Comparison of ENCODE assay signal across 23 cellular contexts in the genomic region with DNA sequence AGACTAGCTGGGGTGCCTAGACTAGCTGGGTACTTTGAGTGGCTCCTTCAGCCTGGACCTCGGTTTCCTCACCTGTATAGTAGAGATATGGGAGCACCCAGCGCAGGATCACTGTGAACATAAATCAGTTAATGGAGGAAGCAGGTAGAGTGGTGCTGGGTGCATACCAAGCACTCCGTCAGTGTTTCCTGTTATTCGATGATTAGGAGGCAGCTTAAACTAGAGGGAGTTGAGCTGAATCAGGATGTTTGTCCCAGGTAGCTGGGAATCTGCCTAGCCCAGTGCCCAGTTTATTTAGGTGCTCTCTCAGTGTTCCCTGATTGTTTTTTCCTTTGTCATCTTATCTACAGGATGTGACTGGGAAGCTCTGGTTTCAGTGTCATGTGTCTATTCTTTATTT. TPM values are rescaled to one million over a fixed set of nuclear protein-coding genes. Genes with fewer than 3 reads are reported as not detected.
DNase-seq lines count a peak whose midpoint lies in the region; ATAC-seq and TF ChIP-seq lines count a peak whose summit lies in the region.
"Had no signal": no experiment of that assay in that cellular context is flagged by ENCODE, and none has a peak within 500 bp of the region (broad histone marks: within the 10 kb centered on the region; RNA-seq: fewer than 3 reads in every experiment).

No MANE protein-coding gene starts in this region.

- H3K27me3 Mint-ChIP-seq in naive thymus-derived CD4-positive, alpha-beta T cell = peaks cover 0 to 5% (median 2%) of the 10 kb centered on the region in 5 donors
- peaks cover 5% of the 10 kb centered on the region for H3K27me3 Mint-ChIP-seq in activated T-cell treated with anti-CD3 and anti-CD28 coated beads, Interleukin-2, amount 50 U/mL, for 24 hours

- peak; percentile 78 to 84 for DNase-seq in dermis microvascular lymphatic vessel endothelial cell (ENCODE audit: low read depth in 2 of 2)
- DNase-seq in naive thymus-derived CD4-positive, alpha-beta T cell = no peak
- no peak for DNase-seq in activated T-cell treated with anti-CD3 and anti-CD28 coated beads, Interleukin-2, amount 50 U/mL, for 24 hours
- no peak for DNase-seq in occipital lobe (lab: John Stamatoyannopoulos, UW)
- DNase-seq: activated CD4-positive, alpha-beta T cell treated with anti-CD3 and anti-CD28 coated beads for 36 hours; activated effector memory CD4-positive, alpha-beta T cell treated with anti-CD3 and anti-CD28 coated beads, Interleukin-2, amount 50 U/mL, for 16 hours; CD8-positive, alpha-beta T cell; effector CD4-positive, alpha-beta T cell; esophagus squamous epithelium; GF-D8; NCI-H1105 treated with DMSO at 0.1 percent for 48 hours; NCI-H510A; NK-92 treated with Interleukin-12 subunit alpha and Interleukin-12 subunit beta, amount 100 ng/mL, for 24 hours; Peyer's patch had no signal

- H3K36me3 ChIP-seq in naive thymus-derived CD4-positive, alpha-beta T cell (ENCODE audit: control insufficient read depth in 2 of 3, insufficient read depth in 3 of 3, low read length in 3 of 3) = no peaks in the 10 kb centered on the region
- H3K36me3 ChIP-seq: cardiac muscle cell, Peyer's patch had no signal

- peaks cover 1 to 22% (median 16%) of the 10 kb centered on the region in 7 donors for H3K4me1 Mint-ChIP-seq in naive thymus-derived CD4-positive, alpha-beta T cell
- peaks cover 8% of the 10 kb centered on the region for H3K4me1 Mint-ChIP-seq in activated T-cell treated with anti-CD3 and anti-CD28 coated beads, Interleukin-2, amount 50 U/mL, for 24 hours (ENCODE audit: low read depth)
- H3K4me1 Mint-ChIP-seq: stimulated activated effector memory CD8-positive, alpha-beta T cell treated with anti-CD3 and anti-CD28 coated beads, Interleukin-12 subunit alpha, Interleukin-12 subunit beta, amount 100 ng/mL, for 72 hours had no signal

- POLR2A ChIA-PET in naive thymus-derived CD4-positive, alpha-beta T cell (lab: Charles Lee) = interaction anchor here (0.7 to 1.4 kb wide), 3 partner anchors 9 to 102 kb away, joined by 3 to 4 read pairs (median 3); no protein-coding TSS in a partner anchor

- intact Hi-C loops in naive thymus-derived CD4-positive, alpha-beta T cell (cut with micrococcal nuclease) = no loop called here

- peak; percentile 20 for ATAC-seq in naive thymus-derived CD4-positive, alpha-beta T cell
- ATAC-seq: activated CD4-positive, alpha-beta T cell treated with anti-CD3 and anti-CD28 coated beads for 36 hours; CD8-positive, alpha-beta T cell; GM12878; sciatic nerve; stimulated activated effector memory CD8-positive, alpha-beta T cell treated with anti-CD3 and anti-CD28 coated beads, Interleukin-12 subunit alpha, Interleukin-12 subunit beta, amount 100 ng/mL, for 72 hours had no signal

- H3K4me1 ChIP-seq in naive thymus-derived CD4-positive, alpha-beta T cell (ENCODE audit: control insufficient read depth in 2 of 2, insufficient read depth in 2 of 2, low read length in 2 of 2) = peaks cover 0 to 10% of the 10 kb centered on the region in 2 donors
- H3K4me1 ChIP-seq: Peyer's patch had no signal

- H3K4me3 Mint-ChIP-seq in naive thymus-derived CD4-positive, alpha-beta T cell = peak overlapping the region in 1 of 10 donors; percentile 14
- no peak overlapping the region for H3K4me3 Mint-ChIP-seq in activated T-cell treated with anti-CD3 and anti-CD28 coated beads, Interleukin-2, amount 50 U/mL, for 24 hours
- H3K4me3 Mint-ChIP-seq: activated CD4-positive, alpha-beta T cell treated with anti-CD3 and anti-CD28 coated beads for 36 hours; CD8-positive, alpha-beta T cell; stimulated activated effector memory CD8-positive, alpha-beta T cell treated with anti-CD3 and anti-CD28 coated beads, Interleukin-12 subunit alpha, Interleukin-12 subunit beta, amount 100 ng/mL, for 72 hours had no signal

- H3K9me3 Mint-ChIP-seq in naive thymus-derived CD4-positive, alpha-beta T cell = no peaks in the 10 kb centered on the region
- no peaks in the 10 kb centered on the region for H3K9me3 Mint-ChIP-seq in activated T-cell treated with anti-CD3 and anti-CD28 coated beads, Interleukin-2, amount 50 U/mL, for 24 hours
- H3K9me3 Mint-ChIP-seq: CD8-positive, alpha-beta T cell; stimulated activated effector memory CD8-positive, alpha-beta T cell treated with anti-CD3 and anti-CD28 coated beads, Interleukin-12 subunit alpha, Interleukin-12 subunit beta, amount 100 ng/mL, for 72 hours had no signal

- no peaks in the 10 kb centered on the region for H3K9me3 ChIP-seq in naive thymus-derived CD4-positive, alpha-beta T cell (ENCODE audit: control insufficient read depth in 2 of 3, low read length in 3 of 3)
- H3K9me3 ChIP-seq: esophagus squamous epithelium, Peyer's patch had no signal

- CTCF ChIA-PET in naive thymus-derived CD4-positive, alpha-beta T cell (lab: Charles Lee) = interaction anchor here (0.5 to 1.6 kb wide), 2 partner anchors 24 to 28 kb away, joined by 5 to 7 read pairs; no protein-coding TSS in a partner anchor

- H3K36me3 Mint-ChIP-seq in naive thymus-derived CD4-positive, alpha-beta T cell = peaks cover 0 to 10% (median 0%) of the 10 kb centered on the region in 5 donors
- peaks cover 62% of the 10 kb centered on the region for H3K36me3 Mint-ChIP-seq in activated T-cell treated with anti-CD3 and anti-CD28 coated beads, Interleukin-2, amount 50 U/mL, for 24 hours (ENCODE audit: low read depth)
- H3K36me3 Mint-ChIP-seq: CD8-positive, alpha-beta T cell had no signal

- peak overlapping the region; percentile 72 for H3K27ac ChIP-seq in VCaP
- H3K27ac ChIP-seq in naive thymus-derived CD4-positive, alpha-beta T cell (ENCODE audit: low read depth, low read length) = no peak overlapping the region
- H3K27ac ChIP-seq: cardiac muscle cell, Peyer's patch had no signal

- H3K27me3 ChIP-seq in naive thymus-derived CD4-positive, alpha-beta T cell (ENCODE audit: control insufficient read depth in 2 of 2, insufficient read depth in 2 of 2, low read length in 2 of 2) = no peaks in the 10 kb centered on the region
- H3K27me3 ChIP-seq: esophagus squamous epithelium, Peyer's patch had no signal

- peak overlapping the region in 8 of 9 donors; percentile 33 to 83 (median 60) for H3K27ac Mint-ChIP-seq in naive thymus-derived CD4-positive, alpha-beta T cell
- no peak overlapping the region for H3K27ac Mint-ChIP-seq in activated T-cell treated with anti-CD3 and anti-CD28 coated beads, Interleukin-2, amount 50 U/mL, for 24 hours
- H3K27ac Mint-ChIP-seq: activated CD4-positive, alpha-beta T cell treated with anti-CD3 and anti-CD28 coated beads for 36 hours; CD8-positive, alpha-beta T cell; stimulated activated effector memory CD8-positive, alpha-beta T cell treated with anti-CD3 and anti-CD28 coated beads, Interleukin-12 subunit alpha, Interleukin-12 subunit beta, amount 100 ng/mL, for 72 hours had no signal

- no peak for TF ChIP-seq CTCF in VCaP (conservative IDR thresholded peaks at IDR 0.05)

- no peak overlapping the region for H3K4me3 ChIP-seq in naive thymus-derived CD4-positive, alpha-beta T cell (ENCODE audit: low read length)
- H3K4me3 ChIP-seq: cardiac muscle cell, esophagus squamous epithelium, GM12878, Peyer's patch had no signal

RNA-seq across cellular contexts. Expression of a gene that starts 8.4 kb away (rescaled TPM):
- total RNA-seq in dermis microvascular lymphatic vessel endothelial cell = under 0.01 and 0.51 TPM in 2 replicates
- not detected for total RNA-seq in naive thymus-derived CD4-positive, alpha-beta T cell
- not detected for polyA plus RNA-seq in naive thymus-derived CD4-positive, alpha-beta T cell
- total RNA-seq in occipital lobe = not detected
- total RNA-seq: activated CD4-positive, alpha-beta T cell treated with anti-CD3 and anti-CD28 coated beads for 36 hours; CD8-positive, alpha-beta T cell; GM12878; H4; HT1080; lower leg skin; omental fat pad; Peyer's patch; sciatic nerve had no signal
- polyA plus RNA-seq: GM12878 had no signal

RNA-seq across cellular contexts. Expression of a gene that starts 9.0 kb away (rescaled TPM):
- 29.3 and 81.4 TPM in 2 replicates for total RNA-seq in dermis microvascular lymphatic vessel endothelial cell
- 10 to 100 TPM in 1 of 5 experiments, not detected in 4; 49.0 TPM for total RNA-seq in naive thymus-derived CD4-positive, alpha-beta T cell
- not detected for polyA plus RNA-seq in naive thymus-derived CD4-positive, alpha-beta T cell
- 7.3 TPM for total RNA-seq in occipital lobe

RNA-seq across cellular contexts. Expression of a gene that starts 35.9 kb away (rescaled TPM):
- total RNA-seq in dermis microvascular lymphatic vessel endothelial cell (47.2 and 74.5 TPM in 2 replicates), occipital lobe (35.4 TPM)
- total RNA-seq in naive thymus-derived CD4-positive, alpha-beta T cell = 10 to 100 TPM in 1 of 5 experiments, 1 to 10 TPM in 4; 1.2 to 19.2 (median 3.0) TPM
- polyA plus RNA-seq in naive thymus-derived CD4-positive, alpha-beta T cell = 1 to 10 TPM in 1 of 2 donors, under 1 TPM in 1; 0.99 to 1.1 TPM

RNA-seq across cellular contexts. Expression of a gene that starts 36.2 kb away (rescaled TPM):
- total RNA-seq in dermis microvascular lymphatic vessel endothelial cell (79.3 and 147 TPM in 2 replicates), occipital lobe (1.6 TPM)
- total RNA-seq in naive thymus-derived CD4-positive, alpha-beta T cell = 10 to 100 TPM in 1 of 5 experiments, 1 to 10 TPM in 1, under 1 TPM in 1, not detected in 2; 0.29 to 57.7 (median 1.0) TPM
- under 1 TPM; 0.20 to 0.28 TPM for polyA plus RNA-seq in naive thymus-derived CD4-positive, alpha-beta T cell

RNA-seq across cellular contexts. Expression of a gene that starts 54.7 kb away (rescaled TPM):
- 25.2 and 45.1 TPM in 2 replicates for total RNA-seq in dermis microvascular lymphatic vessel endothelial cell
- 100 to 1,000 TPM in 1 of 5 experiments, 10 to 100 TPM in 4; 47.6 to 109 (median 58.6) TPM for total RNA-seq in naive thymus-derived CD4-positive, alpha-beta T cell
- 100 to 1,000 TPM in 1 of 2 donors, 10 to 100 TPM in 1; 94.6 to 118 TPM for polyA plus RNA-seq in naive thymus-derived CD4-positive, alpha-beta T cell
- total RNA-seq in occipital lobe = 11.4 TPM

Comparison
In these comparisons a context has a peak if more than half of its experiments do, and no peak if none do; other contexts are left out.
1. DNase-seq: peak in dermis microvascular lymphatic vessel endothelial cell (2 of 2); none in naive thymus-derived CD4-positive, alpha-beta T cell (0 of 9), activated T-cell treated with anti-CD3 and anti-CD28 coated beads, Interleukin-2, amount 50 U/mL, for 24 hours (single experiment) and occipital lobe (single experiment).